In the genomic region with DNA sequence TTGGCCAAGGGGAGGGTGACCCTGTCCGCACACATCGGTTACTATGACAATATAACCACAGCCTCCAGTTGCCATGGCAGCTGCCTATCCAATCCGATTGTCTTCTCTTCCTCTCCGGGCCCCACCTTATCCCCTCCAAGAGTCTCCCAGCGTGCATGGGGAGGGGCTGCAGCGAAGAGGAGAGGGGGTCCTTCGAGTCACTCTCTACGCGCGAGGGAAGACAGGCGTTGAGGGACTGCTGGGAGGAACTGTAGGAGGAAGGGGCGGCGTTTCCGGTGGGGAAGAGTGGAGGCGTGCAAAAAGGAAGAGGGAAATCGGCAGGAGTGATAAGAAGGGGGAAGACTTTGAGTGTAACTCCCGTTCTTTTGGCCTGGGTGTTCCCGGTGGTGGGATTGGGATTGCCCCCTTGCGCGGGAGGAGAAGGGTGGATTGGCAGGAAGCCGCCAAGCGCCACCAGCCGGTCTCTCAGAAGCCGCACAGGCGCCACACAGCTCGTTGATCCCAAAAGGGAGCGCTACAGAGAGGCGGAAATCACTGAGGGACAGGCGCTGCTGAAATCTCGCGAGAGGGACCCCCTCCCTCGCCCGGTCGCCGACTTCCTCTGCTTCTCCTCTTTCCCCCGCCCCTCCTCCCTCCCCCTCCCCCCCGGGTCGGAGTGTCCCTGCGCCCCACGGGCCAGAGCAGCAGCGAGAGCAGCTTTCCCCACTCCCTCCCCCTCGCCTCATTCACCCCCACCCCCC, we compare ENCODE assay signal across 1 cellular context.
TF ChIP-seq lines count a peak whose summit lies in the region.

No MANE protein-coding gene starts in this region.

TF ChIP-seq in H1, 55 proteins besides CTCF, POLR2A, EP300 and RAD21:
- TF ChIP-seq NRF1 (IDR thresholded peaks at IDR 0.05; ENCODE audit: low read depth, low read length) (no peak), SIX5 (IDR thresholded peaks at IDR 0.05; ENCODE audit: low read depth, low read length) (0 out of 2 replicates have a peak, but pooled peaks have one; percentile 16), POLR2AphosphoS5 (IDR thresholded peaks at IDR 0.05; ENCODE audit: low read depth, low read length) (peak; percentile 42; the same call in 1 of the 2 replicates), RNF2 (IDR thresholded peaks at IDR 0.05; ENCODE audit: borderline replicate concordance, low read depth, low read length, missing control alignments, poor library complexity, severe bottlenecking) (no peak), CBX5 (IDR thresholded peaks at IDR 0.05; ENCODE audit: low read depth, low read length) (no peak), TCF12 (IDR thresholded peaks at IDR 0.05; ENCODE audit: low read depth, low read length) (0 out of 2 replicates have a peak, but pooled peaks have one; percentile 7), KDM4A (IDR thresholded peaks at IDR 0.05; ENCODE audit: low read depth, low read length, severe bottlenecking) (peak; percentile 80), EZH2 (IDR thresholded peaks at IDR 0.05; ENCODE audit: low read depth, low read length, severe bottlenecking) (no peak), RXRA (IDR thresholded peaks at IDR 0.05; ENCODE audit: insufficient read depth, low read depth, low read length) (no peak), PHF8 (conservative IDR thresholded peaks at IDR 0.05; ENCODE audit: low read depth, low read length) (peak; percentile 54), CTBP2 (IDR thresholded peaks at IDR 0.05; ENCODE audit: borderline replicate concordance, insufficient read depth, insufficient read length, low read length) (peak; percentile 88), CBX8 (IDR thresholded peaks at IDR 0.05; ENCODE audit: borderline replicate concordance, low read depth, low read length) (no peak), SP1 (IDR thresholded peaks at IDR 0.05; ENCODE audit: low read depth, low read length) (peak; percentile 63; the same call in 1 of the 2 replicates), SRF (IDR thresholded peaks at IDR 0.05; ENCODE audit: low read depth, low read length) (peak; percentile 49; the same call in 1 of the 2 replicates), FOSL1 (IDR thresholded peaks at IDR 0.05; ENCODE audit: insufficient read depth, low read depth, low read length) (no peak), POU5F1 (IDR thresholded peaks at IDR 0.05; ENCODE audit: low read depth, low read length) (no peak), KDM5A (IDR thresholded peaks at IDR 0.05; ENCODE audit: low read length) (peak; percentile 84), GABPA (IDR thresholded peaks at IDR 0.05; ENCODE audit: borderline replicate concordance, insufficient read depth, low read length) (peak; percentile 99), KDM1A (IDR thresholded peaks at IDR 0.05; ENCODE audit: borderline replicate concordance, low read length) (no peak), SP2 (IDR thresholded peaks at IDR 0.05; ENCODE audit: low read length) (no peak), SIRT6 (IDR thresholded peaks at IDR 0.05; ENCODE audit: low read length) (peak; percentile 44), NANOG (IDR thresholded peaks at IDR 0.05; ENCODE audit: insufficient read depth, low read depth, low read length, poor library complexity, severe bottlenecking) (no peak), TEAD4 (IDR thresholded peaks at IDR 0.05; ENCODE audit: low read depth, low read length) (no peak), YY1 (IDR thresholded peaks at IDR 0.05; ENCODE audit: low read depth, low read length) (0 out of 2 replicates have a peak, but pooled peaks have one; percentile 46), ASH2L (IDR thresholded peaks at IDR 0.05; ENCODE audit: low read length) (peak; percentile 41), TAF7 (optimal IDR thresholded peaks at IDR 0.05; ENCODE audit: borderline replicate concordance, low read depth, low read length) (peak; percentile 63), BCL11A (IDR thresholded peaks at IDR 0.05; ENCODE audit: low read depth in 2 of 2, low read length in 2 of 2) (no peak), JUND (IDR thresholded peaks at IDR 0.05; ENCODE audit: low read length) (0 out of 2 replicates have a peak, but pooled peaks have one; percentile 9), SIN3A (conservative IDR thresholded peaks at IDR 0.05 in 1 of 2, IDR thresholded peaks at IDR 0.05 in 1 of 2; ENCODE audit: low read depth in 1 of 2, low read length in 2 of 2) (peak in 1 of 2 experiments; percentile 96), JUN (IDR thresholded peaks at IDR 0.05; ENCODE audit: low read depth, low read length) (no peak), EGR1 (IDR thresholded peaks at IDR 0.05; ENCODE audit: borderline replicate concordance, low read depth, low read length) (no peak), GTF2F1 (IDR thresholded peaks at IDR 0.05; ENCODE audit: borderline replicate concordance, low read depth, low read length) (no peak; the same call in 1 of the 2 replicates), RFX5 (IDR thresholded peaks at IDR 0.05; ENCODE audit: borderline replicate concordance, low read depth, low read length) (no peak), TBP (IDR thresholded peaks at IDR 0.05; ENCODE audit: low read depth, low read length) (peak; percentile 83), HDAC6 (IDR thresholded peaks at IDR 0.05; ENCODE audit: low read depth, low read length) (no peak), HDAC2 (IDR thresholded peaks at IDR 0.05; ENCODE audit: borderline replicate concordance in 1 of 2, low read depth in 2 of 2, low read length in 2 of 2) (peak in 1 of 2 experiments; percentile 92; a peak in 3 of 4 replicates), MAFK (IDR thresholded peaks at IDR 0.05; ENCODE audit: low read depth, low read length) (no peak), CEBPB (IDR thresholded peaks at IDR 0.05; ENCODE audit: low read depth, low read length) (no peak), BRCA1 (IDR thresholded peaks at IDR 0.05; ENCODE audit: low read depth, low read length) (peak; percentile 74), RBBP5 (IDR thresholded peaks at IDR 0.05; ENCODE audit: borderline replicate concordance, low read depth, low read length) (no peak), CHD2 (IDR thresholded peaks at IDR 0.05; ENCODE audit: low read length) (peak; percentile 89), CREB1 (IDR thresholded peaks at IDR 0.05) (peak; percentile 83), BACH1 (IDR thresholded peaks at IDR 0.05; ENCODE audit: low read length) (peak; percentile 85), SUZ12 (IDR thresholded peaks at IDR 0.05; ENCODE audit: low read length) (no peak), SP4 (IDR thresholded peaks at IDR 0.05; ENCODE audit: low read length) (peak; percentile 61; the same call in 1 of the 2 replicates), CHD1 (IDR thresholded peaks at IDR 0.05; ENCODE audit: low read depth, low read length) (no peak), TAF1 (IDR thresholded peaks at IDR 0.05; ENCODE audit: low read depth, low read length) (peak; percentile 86), SAP30 (IDR thresholded peaks at IDR 0.05; ENCODE audit: insufficient read depth, insufficient replicate concordance, low read length) (peak; percentile 71), ZNF274 (IDR thresholded peaks at IDR 0.05; ENCODE audit: borderline replicate concordance, extremely low read depth, low read length) (no peak)
- TF ChIP-seq, protein P1, sequence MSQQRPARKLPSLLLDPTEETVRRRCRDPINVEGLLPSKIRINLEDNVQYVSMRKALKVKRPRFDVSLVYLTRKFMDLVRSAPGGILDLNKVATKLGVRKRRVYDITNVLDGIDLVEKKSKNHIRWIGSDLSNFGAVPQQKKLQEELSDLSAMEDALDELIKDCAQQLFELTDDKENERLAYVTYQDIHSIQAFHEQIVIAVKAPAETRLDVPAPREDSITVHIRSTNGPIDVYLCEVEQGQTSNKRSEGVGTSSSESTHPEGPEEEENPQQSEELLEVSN (IDR thresholded peaks at IDR 0.05), result peak; percentile 67
- TF ChIP-seq, protein P2, sequence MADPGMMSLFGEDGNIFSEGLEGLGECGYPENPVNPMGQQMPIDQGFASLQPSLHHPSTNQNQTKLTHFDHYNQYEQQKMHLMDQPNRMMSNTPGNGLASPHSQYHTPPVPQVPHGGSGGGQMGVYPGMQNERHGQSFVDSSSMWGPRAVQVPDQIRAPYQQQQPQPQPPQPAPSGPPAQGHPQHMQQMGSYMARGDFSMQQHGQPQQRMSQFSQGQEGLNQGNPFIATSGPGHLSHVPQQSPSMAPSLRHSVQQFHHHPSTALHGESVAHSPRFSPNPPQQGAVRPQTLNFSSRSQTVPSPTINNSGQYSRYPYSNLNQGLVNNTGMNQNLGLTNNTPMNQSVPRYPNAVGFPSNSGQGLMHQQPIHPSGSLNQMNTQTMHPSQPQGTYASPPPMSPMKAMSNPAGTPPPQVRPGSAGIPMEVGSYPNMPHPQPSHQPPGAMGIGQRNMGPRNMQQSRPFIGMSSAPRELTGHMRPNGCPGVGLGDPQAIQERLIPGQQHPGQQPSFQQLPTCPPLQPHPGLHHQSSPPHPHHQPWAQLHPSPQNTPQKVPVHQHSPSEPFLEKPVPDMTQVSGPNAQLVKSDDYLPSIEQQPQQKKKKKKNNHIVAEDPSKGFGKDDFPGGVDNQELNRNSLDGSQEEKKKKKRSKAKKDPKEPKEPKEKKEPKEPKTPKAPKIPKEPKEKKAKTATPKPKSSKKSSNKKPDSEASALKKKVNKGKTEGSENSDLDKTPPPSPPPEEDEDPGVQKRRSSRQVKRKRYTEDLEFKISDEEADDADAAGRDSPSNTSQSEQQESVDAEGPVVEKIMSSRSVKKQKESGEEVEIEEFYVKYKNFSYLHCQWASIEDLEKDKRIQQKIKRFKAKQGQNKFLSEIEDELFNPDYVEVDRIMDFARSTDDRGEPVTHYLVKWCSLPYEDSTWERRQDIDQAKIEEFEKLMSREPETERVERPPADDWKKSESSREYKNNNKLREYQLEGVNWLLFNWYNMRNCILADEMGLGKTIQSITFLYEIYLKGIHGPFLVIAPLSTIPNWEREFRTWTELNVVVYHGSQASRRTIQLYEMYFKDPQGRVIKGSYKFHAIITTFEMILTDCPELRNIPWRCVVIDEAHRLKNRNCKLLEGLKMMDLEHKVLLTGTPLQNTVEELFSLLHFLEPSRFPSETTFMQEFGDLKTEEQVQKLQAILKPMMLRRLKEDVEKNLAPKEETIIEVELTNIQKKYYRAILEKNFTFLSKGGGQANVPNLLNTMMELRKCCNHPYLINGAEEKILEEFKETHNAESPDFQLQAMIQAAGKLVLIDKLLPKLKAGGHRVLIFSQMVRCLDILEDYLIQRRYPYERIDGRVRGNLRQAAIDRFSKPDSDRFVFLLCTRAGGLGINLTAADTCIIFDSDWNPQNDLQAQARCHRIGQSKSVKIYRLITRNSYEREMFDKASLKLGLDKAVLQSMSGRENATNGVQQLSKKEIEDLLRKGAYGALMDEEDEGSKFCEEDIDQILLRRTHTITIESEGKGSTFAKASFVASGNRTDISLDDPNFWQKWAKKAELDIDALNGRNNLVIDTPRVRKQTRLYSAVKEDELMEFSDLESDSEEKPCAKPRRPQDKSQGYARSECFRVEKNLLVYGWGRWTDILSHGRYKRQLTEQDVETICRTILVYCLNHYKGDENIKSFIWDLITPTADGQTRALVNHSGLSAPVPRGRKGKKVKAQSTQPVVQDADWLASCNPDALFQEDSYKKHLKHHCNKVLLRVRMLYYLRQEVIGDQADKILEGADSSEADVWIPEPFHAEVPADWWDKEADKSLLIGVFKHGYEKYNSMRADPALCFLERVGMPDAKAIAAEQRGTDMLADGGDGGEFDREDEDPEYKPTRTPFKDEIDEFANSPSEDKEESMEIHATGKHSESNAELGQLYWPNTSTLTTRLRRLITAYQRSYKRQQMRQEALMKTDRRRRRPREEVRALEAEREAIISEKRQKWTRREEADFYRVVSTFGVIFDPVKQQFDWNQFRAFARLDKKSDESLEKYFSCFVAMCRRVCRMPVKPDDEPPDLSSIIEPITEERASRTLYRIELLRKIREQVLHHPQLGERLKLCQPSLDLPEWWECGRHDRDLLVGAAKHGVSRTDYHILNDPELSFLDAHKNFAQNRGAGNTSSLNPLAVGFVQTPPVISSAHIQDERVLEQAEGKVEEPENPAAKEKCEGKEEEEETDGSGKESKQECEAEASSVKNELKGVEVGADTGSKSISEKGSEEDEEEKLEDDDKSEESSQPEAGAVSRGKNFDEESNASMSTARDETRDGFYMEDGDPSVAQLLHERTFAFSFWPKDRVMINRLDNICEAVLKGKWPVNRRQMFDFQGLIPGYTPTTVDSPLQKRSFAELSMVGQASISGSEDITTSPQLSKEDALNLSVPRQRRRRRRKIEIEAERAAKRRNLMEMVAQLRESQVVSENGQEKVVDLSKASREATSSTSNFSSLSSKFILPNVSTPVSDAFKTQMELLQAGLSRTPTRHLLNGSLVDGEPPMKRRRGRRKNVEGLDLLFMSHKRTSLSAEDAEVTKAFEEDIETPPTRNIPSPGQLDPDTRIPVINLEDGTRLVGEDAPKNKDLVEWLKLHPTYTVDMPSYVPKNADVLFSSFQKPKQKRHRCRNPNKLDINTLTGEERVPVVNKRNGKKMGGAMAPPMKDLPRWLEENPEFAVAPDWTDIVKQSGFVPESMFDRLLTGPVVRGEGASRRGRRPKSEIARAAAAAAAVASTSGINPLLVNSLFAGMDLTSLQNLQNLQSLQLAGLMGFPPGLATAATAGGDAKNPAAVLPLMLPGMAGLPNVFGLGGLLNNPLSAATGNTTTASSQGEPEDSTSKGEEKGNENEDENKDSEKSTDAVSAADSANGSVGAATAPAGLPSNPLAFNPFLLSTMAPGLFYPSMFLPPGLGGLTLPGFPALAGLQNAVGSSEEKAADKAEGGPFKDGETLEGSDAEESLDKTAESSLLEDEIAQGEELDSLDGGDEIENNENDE (IDR thresholded peaks at IDR 0.05; ENCODE audit: insufficient replicate concordance, low read length), result no peak
- TF ChIP-seq, protein P3, sequence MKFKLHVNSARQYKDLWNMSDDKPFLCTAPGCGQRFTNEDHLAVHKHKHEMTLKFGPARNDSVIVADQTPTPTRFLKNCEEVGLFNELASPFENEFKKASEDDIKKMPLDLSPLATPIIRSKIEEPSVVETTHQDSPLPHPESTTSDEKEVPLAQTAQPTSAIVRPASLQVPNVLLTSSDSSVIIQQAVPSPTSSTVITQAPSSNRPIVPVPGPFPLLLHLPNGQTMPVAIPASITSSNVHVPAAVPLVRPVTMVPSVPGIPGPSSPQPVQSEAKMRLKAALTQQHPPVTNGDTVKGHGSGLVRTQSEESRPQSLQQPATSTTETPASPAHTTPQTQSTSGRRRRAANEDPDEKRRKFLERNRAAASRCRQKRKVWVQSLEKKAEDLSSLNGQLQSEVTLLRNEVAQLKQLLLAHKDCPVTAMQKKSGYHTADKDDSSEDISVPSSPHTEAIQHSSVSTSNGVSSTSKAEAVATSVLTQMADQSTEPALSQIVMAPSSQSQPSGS (IDR thresholded peaks at IDR 0.05; ENCODE audit: low read length), result peak; percentile 69
- TF ChIP-seq, protein P4, sequence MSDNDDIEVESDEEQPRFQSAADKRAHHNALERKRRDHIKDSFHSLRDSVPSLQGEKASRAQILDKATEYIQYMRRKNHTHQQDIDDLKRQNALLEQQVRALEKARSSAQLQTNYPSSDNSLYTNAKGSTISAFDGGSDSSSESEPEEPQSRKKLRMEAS (IDR thresholded peaks at IDR 0.05), result peak; percentile 87
- TF ChIP-seq, protein P5, sequence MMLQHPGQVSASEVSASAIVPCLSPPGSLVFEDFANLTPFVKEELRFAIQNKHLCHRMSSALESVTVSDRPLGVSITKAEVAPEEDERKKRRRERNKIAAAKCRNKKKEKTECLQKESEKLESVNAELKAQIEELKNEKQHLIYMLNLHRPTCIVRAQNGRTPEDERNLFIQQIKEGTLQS (IDR thresholded peaks at IDR 0.05; ENCODE audit: insufficient read depth, low read depth, low read length), result no peak
- TF ChIP-seq, protein P6, sequence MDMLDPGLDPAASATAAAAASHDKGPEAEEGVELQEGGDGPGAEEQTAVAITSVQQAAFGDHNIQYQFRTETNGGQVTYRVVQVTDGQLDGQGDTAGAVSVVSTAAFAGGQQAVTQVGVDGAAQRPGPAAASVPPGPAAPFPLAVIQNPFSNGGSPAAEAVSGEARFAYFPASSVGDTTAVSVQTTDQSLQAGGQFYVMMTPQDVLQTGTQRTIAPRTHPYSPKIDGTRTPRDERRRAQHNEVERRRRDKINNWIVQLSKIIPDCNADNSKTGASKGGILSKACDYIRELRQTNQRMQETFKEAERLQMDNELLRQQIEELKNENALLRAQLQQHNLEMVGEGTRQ (IDR thresholded peaks at IDR 0.05; ENCODE audit: low read length), result no peak
